8 cellular contexts compared by ENCODE assay signal in genomic region chr14:95320076-95320895, GRCh38. TPM values are rescaled to one million over a fixed set of nuclear protein-coding genes. Genes with fewer than 3 reads are reported as not detected.
A peak's percentile ranks its signal among the peaks of the same experiment; 100 is the strongest.
DNase-seq lines count a peak whose midpoint lies in the region; ATAC-seq and TF ChIP-seq lines count a peak whose summit lies in the region.

No MANE protein-coding gene starts in this region.

- peak overlapping the region in 4 of 8 donors; percentile 38 to 75 (median 67) for H3K27ac ChIP-seq in spleen

- no peak for TF ChIP-seq CTCF in spleen (IDR thresholded peaks at IDR 0.05 in 8 of 11, conservative IDR thresholded peaks at IDR 0.05 in 3 of 11)

- H3K9me3 ChIP-seq in T-helper 17 cell (ENCODE audit: control insufficient read depth, low read length, poor library complexity, severe bottlenecking), result no peaks in the 10 kb centered on the region
- H3K9me3 ChIP-seq in spleen, result no peaks in the 10 kb centered on the region

- H3K4me3 Mint-ChIP-seq in T-helper 1 cell treated with Interleukin-12 subunit alpha and Interleukin-12 subunit beta and Interleukin-4 antibody, amounts not matched to agents 30 μg/mL and 1 μg/mL, for 36 hours, result peak overlapping the region; percentile 59
- H3K4me3 Mint-ChIP-seq in T-helper 17 cell, result peak overlapping the region; percentile 92

- H3K27me3 Mint-ChIP-seq in T-helper 1 cell treated with Interleukin-12 subunit alpha and Interleukin-12 subunit beta and Interleukin-4 antibody, amounts not matched to agents 30 μg/mL and 1 μg/mL, for 36 hours (ENCODE audit: low read depth), result peaks cover 47% of the 10 kb centered on the region
- H3K27me3 Mint-ChIP-seq in T-helper 17 cell, result peaks cover 39% of the 10 kb centered on the region

- no peaks in the 10 kb centered on the region for H3K9me3 Mint-ChIP-seq in T-helper 1 cell treated with Interleukin-12 subunit alpha and Interleukin-12 subunit beta and Interleukin-4 antibody, amounts not matched to agents 30 μg/mL and 1 μg/mL, for 36 hours

- intact Hi-C loops in left cardiac atrium (cut with DNase I), result no loop called here
- intact Hi-C loops in spleen (cut with DNase I; ENCODE audit: low total_unique reads), result no loop called here

- H3K27ac Mint-ChIP-seq in T-helper 1 cell treated with Interleukin-12 subunit alpha and Interleukin-12 subunit beta and Interleukin-4 antibody, amounts not matched to agents 30 μg/mL and 1 μg/mL, for 36 hours, result no peak overlapping the region
- no peak overlapping the region for H3K27ac Mint-ChIP-seq in T-helper 17 cell

- peaks cover 3 to 45% (median 18%) of the 10 kb centered on the region in 6 donors for H3K4me1 ChIP-seq in spleen

- H3K4me3 ChIP-seq in spleen, result peak overlapping the region in 7 of 8 donors; percentile 20 to 95 (median 33)

- no peaks in the 10 kb centered on the region for H3K36me3 Mint-ChIP-seq in T-helper 1 cell treated with Interleukin-12 subunit alpha and Interleukin-12 subunit beta and Interleukin-4 antibody, amounts not matched to agents 30 μg/mL and 1 μg/mL, for 36 hours (ENCODE audit: low read depth)
- H3K36me3 Mint-ChIP-seq in T-helper 17 cell (ENCODE audit: low read depth), result peaks cover 2% of the 10 kb centered on the region

- DNase-seq in T-helper 1 cell (no peak), T-helper 17 cell (no peak), left cardiac atrium (no peak), spleen (peak; percentile 86), HCEC 1CT (no peak), iPS-NIHi11 (ENCODE audit: low spot score) (no peak), AG20443 (ENCODE audit: low spot score) (no peak)

- peaks cover 0 to 27% (median 0%) of the 10 kb centered on the region in 7 donors for H3K27me3 ChIP-seq in spleen (replicated peaks in 1 of 7)

- no peak for TF ChIP-seq POLR2A in spleen (IDR thresholded peaks at IDR 0.05)

- WGBS in spleen, 5 donors, result 24 to 45% (median 38%) methylated on average over 14 to 32 of the region's 32 CpGs

- ATAC-seq in T-helper 17 cell, result no peak
- ATAC-seq in left cardiac atrium, result peak; percentile 1 to 8

- peaks cover 2% of the 10 kb centered on the region for H3K4me1 Mint-ChIP-seq in T-helper 1 cell treated with Interleukin-12 subunit alpha and Interleukin-12 subunit beta and Interleukin-4 antibody, amounts not matched to agents 30 μg/mL and 1 μg/mL, for 36 hours (ENCODE audit: low read depth)
- H3K4me1 Mint-ChIP-seq in T-helper 17 cell, result peaks cover 17% of the 10 kb centered on the region

- H3K36me3 ChIP-seq in spleen, result no peaks in the 10 kb centered on the region

RNA-seq across cellular contexts. Expression of gene CLMN, which starts 0.6 kb away (rescaled TPM):
- total RNA-seq in T-helper 17 cell (1 to 10 TPM in 1 of 2 donors, under 1 TPM in 1; 0.26 to 1.3 TPM), left cardiac atrium (10 to 100 TPM; 11.1 to 13.2 TPM), spleen (10 to 100 TPM; 13.3 to 21.4 (median 16.2) TPM)
- 1 to 10 TPM; 2.7 to 5.0 (median 4.7) TPM for polyA plus RNA-seq in spleen

Comparison
In these comparisons a context has a peak if more than half of its experiments do, and no peak if none do; other contexts are left out.
1. RNA of gene CLMN, which starts 0.6 kb away (total RNA-seq): 13.3 to 21.4 TPM in spleen and 11.1 to 13.2 TPM in left cardiac atrium; 0.26 to 1.3 TPM in T-helper 17 cell; every median in the first group is over 4 times any median in the second.